ENCODE assay signal across 8 cellular contexts in genomic region chr1:75725861-75726361, GRCh38. TPM values are rescaled to one million over a fixed set of nuclear protein-coding genes. Genes with fewer than 3 reads are reported as not detected.
DNase-seq lines count a peak whose midpoint lies in the region; ATAC-seq and TF ChIP-seq lines count a peak whose summit lies in the region.

No MANE protein-coding gene starts in this region.

- no peak for TF ChIP-seq CTCF in osteoblast (IDR thresholded peaks at IDR 0.05; ENCODE audit: extremely low read depth, low read depth, low read length)
- TF ChIP-seq CTCF in omental fat pad (IDR thresholded peaks at IDR 0.05) = no peak

- peak overlapping the region; percentile 85 for H3K4me2 ChIP-seq in osteoblast (ENCODE audit: insufficient read depth, low read length)

- H3K27me3 ChIP-seq in ectodermal cell (ENCODE audit: control insufficient read depth, insufficient read depth, low read length, poor library complexity, severe bottlenecking) = no peaks in the 10 kb centered on the region
- H3K27me3 ChIP-seq in osteoblast (ENCODE audit: insufficient read depth, low read length) = no peaks in the 10 kb centered on the region

- no peaks in the 10 kb centered on the region for H3K36me3 ChIP-seq in ectodermal cell (ENCODE audit: control insufficient read depth, insufficient read depth, low read length)
- peaks cover 6% of the 10 kb centered on the region for H3K36me3 ChIP-seq in osteoblast (ENCODE audit: insufficient read depth, low read length)

- 59 to 66% methylated on average over 11 of the region's 11 CpGs for WGBS in ectodermal cell, 2 experiments

- H4K20me1 ChIP-seq in osteoblast (ENCODE audit: insufficient read depth, low read length) = peaks cover 8% of the 10 kb centered on the region

- H3K4me3 ChIP-seq in GM08714 (ENCODE audit: low read length) (peak overlapping the region; percentile 92), ectodermal cell (ENCODE audit: insufficient read depth, low read depth, low read length) (peak overlapping the region; percentile 85), osteoblast (ENCODE audit: insufficient read depth, low read length) (peak overlapping the region; percentile 94)

- peak overlapping the region; percentile 66 for H2AFZ ChIP-seq in osteoblast (ENCODE audit: low read length)

- ATAC-seq in GM19395 (IDR thresholded peaks at IDR 0.05; ENCODE audit: unreplicated experiment) (no peak), omental fat pad (ENCODE audit: low FRiP score) (no peak)

- no peaks in the 10 kb centered on the region for H3K9me3 ChIP-seq in ectodermal cell (ENCODE audit: control insufficient read depth, low read length)
- no peaks in the 10 kb centered on the region for H3K9me3 ChIP-seq in osteoblast (ENCODE audit: low read depth, low read length)

- H3K4me1 ChIP-seq in ectodermal cell (ENCODE audit: control insufficient read depth, insufficient read depth, low read length) = peaks cover 9% of the 10 kb centered on the region
- H3K4me1 ChIP-seq in osteoblast (ENCODE audit: insufficient read depth, low read length) = peaks cover 9% of the 10 kb centered on the region

- no peak overlapping the region for H3K27ac ChIP-seq in ectodermal cell (ENCODE audit: insufficient read depth, low read depth, low read length, poor library complexity, severe bottlenecking)
- peak overlapping the region; percentile 77 for H3K27ac ChIP-seq in osteoblast (ENCODE audit: low read depth, low read length)

- peak; percentile 63 for DNase-seq in NCI-H510A treated with DMSO at 0.1 percent for 48 hours (lab: John Stamatoyannopoulos, UW)
- peak; percentile 58 for DNase-seq in osteoblast (ENCODE audit: insufficient read length, low spot score, missing footprints)
- no peak for DNase-seq in DMS53 (lab: John Stamatoyannopoulos, UW)
- DNase-seq in omental fat pad (ENCODE audit: low spot score) = no peak
- DNase-seq in activated naive CD4-positive, alpha-beta T cell treated with anti-CD3 and anti-CD28 coated beads, Interleukin-2, amount 50 U/mL, for 16 hours = no peak

- peaks cover 39% of the 10 kb centered on the region for H3K79me2 ChIP-seq in osteoblast (ENCODE audit: insufficient read depth, low read length)

RNA-seq across cellular contexts. Expression of gene ACADM, which starts 1.4 kb away (rescaled TPM):
- polyA plus RNA-seq in ectodermal cell (2013, experiment 1 of 4) = 61.4 TPM
- polyA plus RNA-seq in ectodermal cell (2013, experiment 2 of 4) = 58.8 TPM
- 40.5 TPM for polyA plus RNA-seq in ectodermal cell (2013, experiment 3 of 4)
- 45.6 TPM for polyA plus RNA-seq in ectodermal cell (2013, experiment 4 of 4)
- total RNA-seq in osteoblast = 28.9 and 33.7 TPM in 2 replicates
- 10 to 100 TPM; 37.0 to 59.4 (median 43.9) TPM for total RNA-seq in omental fat pad

Comparison
In these comparisons a context has a peak if more than half of its experiments do, and no peak if none do; other contexts are left out.
1. DNase-seq: peak in NCI-H510A treated with DMSO at 0.1 percent for 48 hours (single experiment) and osteoblast (single experiment); none in DMS53 (single experiment), omental fat pad (single experiment) and activated naive CD4-positive, alpha-beta T cell treated with anti-CD3 and anti-CD28 coated beads, Interleukin-2, amount 50 U/mL, for 16 hours (single experiment).
2. Peak in every context shown above with its lines, with median percentiles within 50 percentile points of each other: H3K4me3 ChIP-seq.